Comparison of ENCODE assay signal across 20 cellular contexts in genomic region chr13:32878172-32878571, GRCh38.
DNase-seq lines count a peak whose midpoint lies in the region; ATAC-seq, FAIRE-seq and TF ChIP-seq lines count a peak whose summit lies in the region.
"Had no signal": no experiment of that assay in that cellular context is flagged by ENCODE, and none has a peak within 500 bp of the region (broad histone marks: within the 10 kb centered on the region; RNA-seq: fewer than 3 reads in every experiment).

No MANE protein-coding gene starts in this region.

- CTCF ChIA-PET in MCF 10A (lab: Yijun Ruan, JAX), result interaction anchor here (0.6 to 0.7 kb wide), 2 partner anchors 18 to 34 kb away, joined by 3 to 4 read pairs; no protein-coding TSS in a partner anchor

- no peaks in the 10 kb centered on the region for H3K27me3 Mint-ChIP-seq in MCF 10A (ENCODE audit: insufficient read depth, unreplicated experiment)

- H3K36me3 ChIP-seq in breast epithelium (no peaks in the 10 kb centered on the region), RWPE2 (ENCODE audit: low read depth) (no peaks in the 10 kb centered on the region), MG63 (no peaks in the 10 kb centered on the region)
- H3K36me3 ChIP-seq: gastrocnemius medialis, neutrophil, Peyer's patch, thoracic aorta had no signal

- H3K9me3 ChIP-seq in breast epithelium, result no peaks in the 10 kb centered on the region
- no peaks in the 10 kb centered on the region for H3K9me3 ChIP-seq in RWPE2 (ENCODE audit: severe bottlenecking)
- no peaks in the 10 kb centered on the region for H3K9me3 ChIP-seq in MG63
- H3K9me3 ChIP-seq: body of pancreas, gastrocnemius medialis, neutrophil, Peyer's patch, thoracic aorta had no signal

- intact Hi-C loops in MCF 10A (cut with micrococcal nuclease), result no loop called here
- intact Hi-C loops in breast epithelium (cut with DNase I; ENCODE audit: low total_unique reads), result no loop called here

- FAIRE-seq in GM12892 (lab: Jason Lieb, UNC), result no peak
- FAIRE-seq: GM19239 had no signal

- H3K27me3 ChIP-seq in breast epithelium (no peaks in the 10 kb centered on the region), RWPE2 (ENCODE audit: insufficient read depth, poor library complexity, severe bottlenecking) (no peaks in the 10 kb centered on the region), MG63 (no peaks in the 10 kb centered on the region)
- H3K27me3 ChIP-seq: body of pancreas, gastrocnemius medialis, neutrophil, Peyer's patch had no signal

- H3K27ac ChIP-seq in breast epithelium (no peak overlapping the region), RWPE2 (ENCODE audit: poor library complexity, severe bottlenecking) (no peak overlapping the region)
- H3K27ac ChIP-seq: body of pancreas, gastrocnemius medialis, neutrophil, Peyer's patch, thoracic aorta had no signal

- TF ChIP-seq CTCF in MCF 10A (IDR thresholded peaks at IDR 0.05; ENCODE audit: unreplicated experiment) (no peak), breast epithelium (IDR thresholded peaks at IDR 0.05) (no peak), RWPE2 (IDR thresholded peaks at IDR 0.05; ENCODE audit: poor library complexity, severe bottlenecking) (no peak), fibroblast of villous mesenchyme (IDR thresholded peaks at IDR 0.05; ENCODE audit: insufficient read depth, low read depth, low read length) (no peak)

- H3K36me3 Mint-ChIP-seq in MCF 10A (ENCODE audit: insufficient read depth, unreplicated experiment), result no peaks in the 10 kb centered on the region

- H3K4me1 Mint-ChIP-seq in MCF 10A (ENCODE audit: insufficient read depth, unreplicated experiment), result peaks cover 19% of the 10 kb centered on the region
- H3K4me1 Mint-ChIP-seq: H9 had no signal

- BruUV-seq in MCF 10A (replicated peaks; lab: Mats Ljungman, UMichigan), result no TSS peak

- DNase-seq in MCF 10A (ENCODE audit: unreplicated experiment) (peak; percentile 58), breast epithelium (ENCODE audit: low spot score in 2 of 2) (no peak), RWPE2 (ENCODE audit: low spot score) (no peak), fibroblast of villous mesenchyme (ENCODE audit: low read depth) (peak; percentile 20), MG63 (no peak), GM12892 (ENCODE audit: insufficient read length) (no peak)
- DNase-seq: activated naive CD4-positive, alpha-beta T cell treated with Interleukin-2 at 50 U/mL for 16 hours; body of pancreas; CD4-positive, alpha-beta T cell; DMS79 treated with DMSO at 0.1 percent for 48 hours; gastrocnemius medialis; H9; NCI-H1436; NCI-H2171 treated with DMSO at 0.1 percent for 48 hours; Peyer's patch had no signal

- H3K4me1 ChIP-seq in breast epithelium, result no peaks in the 10 kb centered on the region
- peaks cover 20% of the 10 kb centered on the region for H3K4me1 ChIP-seq in RWPE2 (ENCODE audit: insufficient read depth, poor library complexity, severe bottlenecking)
- H3K4me1 ChIP-seq: body of pancreas, gastrocnemius medialis, Peyer's patch had no signal

- TF ChIP-seq POLR2A in breast epithelium (IDR thresholded peaks at IDR 0.05), result no peak
- no peak for TF ChIP-seq POLR2A in GM12892 (IDR thresholded peaks at IDR 0.05; ENCODE audit: low read depth, low read length)

- ATAC-seq in RWPE2 (ENCODE audit: low read depth), result peak; percentile 82
- ATAC-seq in HG03520 (IDR thresholded peaks at IDR 0.05; ENCODE audit: unreplicated experiment), result no peak
- ATAC-seq in GM19455 (IDR thresholded peaks at IDR 0.05; ENCODE audit: unreplicated experiment), result no peak
- ATAC-seq: body of pancreas, gastrocnemius medialis had no signal

- H3K9me3 Mint-ChIP-seq in MCF 10A (ENCODE audit: unreplicated experiment), result no peaks in the 10 kb centered on the region
- H3K9me3 Mint-ChIP-seq: CD4-positive, alpha-beta T cell; H9 had no signal

- H3K4me3 ChIP-seq in breast epithelium (no peak overlapping the region), RWPE2 (ENCODE audit: severe bottlenecking) (no peak overlapping the region), fibroblast of villous mesenchyme (ENCODE audit: low read depth, low read length) (no peak overlapping the region), MG63 (no peak overlapping the region)
- H3K4me3 ChIP-seq: body of pancreas, gastrocnemius medialis, Peyer's patch, thoracic aorta had no signal

- no peak overlapping the region for H3K4me3 Mint-ChIP-seq in MCF 10A (ENCODE audit: unreplicated experiment)
- H3K4me3 Mint-ChIP-seq: CD4-positive, alpha-beta T cell; H9 had no signal

- no peak overlapping the region for H3K27ac Mint-ChIP-seq in MCF 10A (ENCODE audit: low read depth, unreplicated experiment)
- H3K27ac Mint-ChIP-seq: CD4-positive, alpha-beta T cell; H9 had no signal

- POLR2A ChIA-PET in MCF 10A (lab: Yijun Ruan, JAX), result interaction anchor here (1.3 to 1.7 kb wide), 3 partner anchors 17 to 665 kb away, joined by 4 to 6 read pairs (median 4); no protein-coding TSS in a partner anchor

Comparison
In these comparisons a context has a peak if more than half of its experiments do, and no peak if none do; other contexts are left out.
1. DNase-seq: peak in MCF 10A (single experiment) and fibroblast of villous mesenchyme (single experiment); none in breast epithelium (0 of 2), RWPE2 (single experiment), MG63 (single experiment) and GM12892 (single experiment).